ENCODE assay signal across 26 cellular contexts in the genomic region with DNA sequence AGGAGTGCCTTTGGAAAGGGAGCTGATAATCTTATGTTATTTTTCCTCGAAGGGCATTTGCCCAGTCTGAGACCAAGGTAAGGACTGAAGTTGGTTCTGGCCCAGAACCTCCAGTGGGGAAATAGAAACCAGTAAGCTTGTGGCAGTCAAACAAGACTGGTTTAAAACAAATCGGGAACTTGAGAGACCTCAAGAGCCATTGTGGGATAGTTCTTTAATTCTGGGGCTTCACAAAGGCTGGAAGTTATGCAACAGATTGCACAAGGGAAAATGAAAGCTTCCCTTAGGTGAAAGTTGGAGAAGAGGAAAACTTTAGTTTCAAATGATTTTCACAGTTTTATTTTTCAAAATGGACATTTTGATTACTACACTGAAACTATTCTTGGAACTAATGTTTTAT. TPM values are rescaled to one million over a fixed set of nuclear protein-coding genes. Genes with fewer than 3 reads are reported as not detected.
DNase-seq lines count a peak whose midpoint lies in the region; ATAC-seq and TF ChIP-seq lines count a peak whose summit lies in the region.
"Had no signal": no experiment of that assay in that cellular context is flagged by ENCODE, and none has a peak within 500 bp of the region (broad histone marks: within the 10 kb centered on the region; RNA-seq: fewer than 3 reads in every experiment).

No MANE protein-coding gene starts in this region.

- POLR2A ChIA-PET in CD4-positive, alpha-beta memory T cell (lab: Charles Lee; ENCODE audit: partially characterized antibody) = no interaction called here

- peaks cover 0 to 5% of the 10 kb centered on the region in 2 donors for H3K36me3 Mint-ChIP-seq in CD4-positive, alpha-beta memory T cell
- H3K36me3 Mint-ChIP-seq in T-helper 17 cell (ENCODE audit: low read depth) = peaks cover 1% of the 10 kb centered on the region
- H3K36me3 Mint-ChIP-seq: activated CD4-positive, alpha-beta memory T cell treated with anti-CD3 and anti-CD28 coated beads for 36 hours; stimulated activated memory B cell treated with anti-CD40 and anti-IgM and Interleukin-4, amounts not matched to agents 10 μg/mL and 1 μg/mL and 100 μg/mL, for 72 hours had no signal

- H3K36me3 ChIP-seq in lower lobe of right lung (no peaks in the 10 kb centered on the region), BE2C (no peaks in the 10 kb centered on the region)
- no peaks in the 10 kb centered on the region for H3K36me3 ChIP-seq in CD4-positive, alpha-beta memory T cell (ENCODE audit: insufficient read depth, low read length)
- H3K36me3 ChIP-seq: adrenal gland, cardiac muscle cell, heart left ventricle, uterus had no signal

- no peaks in the 10 kb centered on the region for H3K9me3 ChIP-seq in lower lobe of right lung
- H3K9me3 ChIP-seq in CD4-positive, alpha-beta memory T cell (ENCODE audit: control insufficient read depth in 1 of 2, low read length in 2 of 2) = no peaks in the 10 kb centered on the region
- no peaks in the 10 kb centered on the region for H3K9me3 ChIP-seq in BE2C
- no peaks in the 10 kb centered on the region for H3K9me3 ChIP-seq in T-helper 17 cell (ENCODE audit: control insufficient read depth, low read length, poor library complexity, severe bottlenecking)
- H3K9me3 ChIP-seq: adrenal gland, heart left ventricle, psoas muscle, uterus had no signal

- H3K4me1 Mint-ChIP-seq in CD4-positive, alpha-beta memory T cell = no peaks in the 10 kb centered on the region
- no peaks in the 10 kb centered on the region for H3K4me1 Mint-ChIP-seq in T-helper 17 cell
- H3K4me1 Mint-ChIP-seq: neural crest cell; stimulated activated memory B cell treated with anti-CD40 and anti-IgM and Interleukin-4, amounts not matched to agents 10 μg/mL and 1 μg/mL and 100 μg/mL, for 72 hours had no signal

- H3K27ac Mint-ChIP-seq in CD4-positive, alpha-beta memory T cell = no peak overlapping the region
- H3K27ac Mint-ChIP-seq in T-helper 17 cell = no peak overlapping the region
- H3K27ac Mint-ChIP-seq: activated CD4-positive, alpha-beta memory T cell treated with anti-CD3 and anti-CD28 coated beads for 36 hours; dendritic cell treated with granulocyte-macrophage colony-stimulating factor and Interleukin-4, amounts not matched to agents 40 ng/mL and 50 ng/mL, for 4 days; stimulated activated memory B cell treated with anti-CD40 and anti-IgM and Interleukin-4, amounts not matched to agents 10 μg/mL and 1 μg/mL and 100 μg/mL, for 72 hours had no signal

- H3K4me3 ChIP-seq in choroid plexus epithelial cell (ENCODE audit: low read depth, low read length) (no peak overlapping the region), lower lobe of right lung (no peak overlapping the region), BE2C (ENCODE audit: low read depth, low read length) (no peak overlapping the region)
- H3K4me3 ChIP-seq in CD4-positive, alpha-beta memory T cell (ENCODE audit: low read length in 2 of 2) = no peak overlapping the region
- H3K4me3 ChIP-seq: adrenal gland, cardiac muscle cell, heart left ventricle, psoas muscle, SK-N-MC, skin epidermis, uterus had no signal

- intact Hi-C loops in lower lobe of right lung (cut with DNase I) = no loop called here
- intact Hi-C loops in CD4-positive, alpha-beta memory T cell (cut with micrococcal nuclease) = no loop called here

- no peaks in the 10 kb centered on the region for H3K27me3 Mint-ChIP-seq in CD4-positive, alpha-beta memory T cell
- H3K27me3 Mint-ChIP-seq in T-helper 17 cell = no peaks in the 10 kb centered on the region
- H3K27me3 Mint-ChIP-seq: activated CD4-positive, alpha-beta memory T cell treated with anti-CD3 and anti-CD28 coated beads for 36 hours; dendritic cell treated with granulocyte-macrophage colony-stimulating factor and Interleukin-4, amounts not matched to agents 40 ng/mL and 50 ng/mL, for 4 days; stimulated activated memory B cell treated with anti-CD40 and anti-IgM and Interleukin-4, amounts not matched to agents 10 μg/mL and 1 μg/mL and 100 μg/mL, for 72 hours had no signal

- ATAC-seq in lower lobe of right lung (peak; percentile 66 to 82), GM18520 (IDR thresholded peaks at IDR 0.05; ENCODE audit: unreplicated experiment) (no peak), T-helper 17 cell (no peak)
- ATAC-seq: heart left ventricle; psoas muscle; stimulated activated memory B cell treated with anti-CD40 and anti-IgM and Interleukin-4, amounts not matched to agents 10 μg/mL and 1 μg/mL and 100 μg/mL, for 72 hours had no signal

- CTCF ChIA-PET in CD4-positive, alpha-beta memory T cell (lab: Charles Lee; ENCODE audit: partially characterized antibody) = no interaction called here

- no peaks in the 10 kb centered on the region for H3K27me3 ChIP-seq in lower lobe of right lung (ENCODE audit: low read depth)
- H3K27me3 ChIP-seq in CD4-positive, alpha-beta memory T cell (ENCODE audit: insufficient read depth, low read length) = no peaks in the 10 kb centered on the region
- no peaks in the 10 kb centered on the region for H3K27me3 ChIP-seq in BE2C
- H3K27me3 ChIP-seq: adrenal gland, cardiac muscle cell, heart left ventricle, uterus had no signal

- H3K4me1 ChIP-seq in lower lobe of right lung (no peaks in the 10 kb centered on the region), BE2C (no peaks in the 10 kb centered on the region)
- H3K4me1 ChIP-seq in CD4-positive, alpha-beta memory T cell (ENCODE audit: insufficient read depth, low read length) = no peaks in the 10 kb centered on the region
- H3K4me1 ChIP-seq: adrenal gland, psoas muscle, uterus had no signal

- no peak overlapping the region for H3K27ac ChIP-seq in lower lobe of right lung
- no peak overlapping the region for H3K27ac ChIP-seq in CD4-positive, alpha-beta memory T cell (ENCODE audit: low read depth, low read length)
- H3K27ac ChIP-seq: adrenal gland, C4-2B, cardiac muscle cell, heart left ventricle, psoas muscle, SK-N-MC, skin epidermis, uterus had no signal

- H3K9me3 Mint-ChIP-seq in CD4-positive, alpha-beta memory T cell = peaks cover 0 to 2% (median 0%) of the 10 kb centered on the region in 8 donors
- H3K9me3 Mint-ChIP-seq: activated CD4-positive, alpha-beta memory T cell treated with anti-CD3 and anti-CD28 coated beads for 36 hours; neural crest cell; stimulated activated memory B cell treated with anti-CD40 and anti-IgM and Interleukin-4, amounts not matched to agents 10 μg/mL and 1 μg/mL and 100 μg/mL, for 72 hours had no signal

- H3K4me3 Mint-ChIP-seq in CD4-positive, alpha-beta memory T cell = no peak overlapping the region
- no peak overlapping the region for H3K4me3 Mint-ChIP-seq in T-helper 17 cell
- H3K4me3 Mint-ChIP-seq: activated CD4-positive, alpha-beta memory T cell treated with anti-CD3 and anti-CD28 coated beads for 36 hours; dendritic cell treated with granulocyte-macrophage colony-stimulating factor and Interleukin-4, amounts not matched to agents 40 ng/mL and 50 ng/mL, for 4 days; neural crest cell; stimulated activated memory B cell treated with anti-CD40 and anti-IgM and Interleukin-4, amounts not matched to agents 10 μg/mL and 1 μg/mL and 100 μg/mL, for 72 hours had no signal

- DNase-seq in CD1c-positive myeloid dendritic cell (ENCODE audit: extremely low spot score) (peak; percentile 23), NOMO-1 treated with dmso at 0.1 percent for 144 hours (lab: John Stamatoyannopoulos, UW; ENCODE audit: unreplicated experiment) (peak; percentile 45), choroid plexus epithelial cell (ENCODE audit: low read depth) (peak; percentile 11), lower lobe of right lung (no peak), BE2C (no peak), T-helper 17 cell (no peak)
- DNase-seq in CD4-positive, alpha-beta memory T cell = no peak
- DNase-seq: ACHN; activated CD4-positive, alpha-beta memory T cell treated with anti-CD3 and anti-CD28 coated beads for 36 hours; activated CD4-positive, CD25-positive, alpha-beta regulatory T cell; activated effector memory CD4-positive, alpha-beta T cell treated with anti-CD3 and anti-CD28 coated beads, Interleukin-2, amount 50 U/mL, for 16 hours; adrenal gland; heart left ventricle; NCI-H1694; psoas muscle; stimulated activated CD4-positive, alpha-beta T cell treated with anti-CD3 and anti-CD28 coated beads, Interleukin-1b, Interleukin-23, amount 100 ng/mL, for 48 hours; T1000; uterus had no signal

- no peak for TF ChIP-seq CTCF in choroid plexus epithelial cell (conservative IDR thresholded peaks at IDR 0.05; ENCODE audit: low read depth, low read length)
- TF ChIP-seq CTCF in lower lobe of right lung (IDR thresholded peaks at IDR 0.05) = no peak
- no peak for TF ChIP-seq CTCF in BE2C (IDR thresholded peaks at IDR 0.05; ENCODE audit: low read depth, low read length)

RNA-seq across cellular contexts. Expression of a gene that starts 33.5 kb away (rescaled TPM):
- total RNA-seq in lower lobe of right lung (10.9 TPM), T-helper 17 cell (1 to 10 TPM; 1.0 to 2.2 TPM)
- under 1 TPM; 0.30 to 0.67 TPM for total RNA-seq in CD4-positive, alpha-beta memory T cell
- 1 to 10 TPM in 1 of 2 donors, under 1 TPM in 1; 0.46 to 1.0 TPM for polyA plus RNA-seq in CD4-positive, alpha-beta memory T cell
- not detected for polyA plus RNA-seq in BE2C (2012; ENCODE audit: insufficient read depth, insufficient read length, low read depth)

Comparison
In these comparisons a context has a peak if more than half of its experiments do, and no peak if none do; other contexts are left out.
1. DNase-seq: peak in CD1c-positive myeloid dendritic cell (single experiment), NOMO-1 treated with dmso at 0.1 percent for 144 hours (single experiment) and choroid plexus epithelial cell (single experiment); none in lower lobe of right lung (single experiment), CD4-positive, alpha-beta memory T cell (0 of 5), BE2C (single experiment) and T-helper 17 cell (0 of 3).
2. ATAC-seq: peak in lower lobe of right lung (2 of 2); none in GM18520 (single experiment) and T-helper 17 cell (single experiment).